In genomic region chr22:20434264-20434751, GRCh38 we compare ENCODE assay signal across 30 cellular contexts. TPM values are rescaled to one million over a fixed set of nuclear protein-coding genes. Genes with fewer than 3 reads are reported as not detected.
DNase-seq lines count a peak whose midpoint lies in the region; ATAC-seq and TF ChIP-seq lines count a peak whose summit lies in the region.
"Had no signal": no experiment of that assay in that cellular context is flagged by ENCODE, and none has a peak within 500 bp of the region (broad histone marks: within the 10 kb centered on the region; RNA-seq: fewer than 3 reads in every experiment).

No MANE protein-coding gene starts in this region.

- peaks cover 51% of the 10 kb centered on the region for H3K27me3 Mint-ChIP-seq in CD4-positive, alpha-beta T cell
- peaks cover 14% of the 10 kb centered on the region for H3K27me3 Mint-ChIP-seq in mesothelial cell of epicardium (ENCODE audit: low read depth)

- 93 to 94% methylated on average over 12 of the region's 12 CpGs for WGBS in sigmoid colon, 2 donors

- H3K9me3 Mint-ChIP-seq in CD4-positive, alpha-beta T cell = no peaks in the 10 kb centered on the region
- H3K9me3 Mint-ChIP-seq in mesothelial cell of epicardium = no peaks in the 10 kb centered on the region
- H3K9me3 Mint-ChIP-seq: activated CD8-positive, alpha-beta T cell treated with anti-CD3 and anti-CD28 coated beads for 36 hours; activated T-helper 17 cell treated with anti-CD3 and anti-CD28 coated beads, Interleukin-2, amount 50 U/mL, for 72 hours had no signal

- POLR2A ChIA-PET in CD4-positive, alpha-beta T cell (lab: Charles Lee) = interaction anchor here (6.7 kb wide), 1 partner anchor 29 kb away, joined by 67 read pairs; no protein-coding TSS in a partner anchor

- no peak overlapping the region for H3K4me3 ChIP-seq in Peyer's patch
- H3K4me3 ChIP-seq in sigmoid colon = no peak overlapping the region
- H3K4me3 ChIP-seq: colonic mucosa, GM12878, left lung, SJSA1, uterus had no signal

- intact Hi-C loops in CD4-positive, alpha-beta T cell (cut with DNase I, micrococcal nuclease) = no loop called here
- intact Hi-C loops in sigmoid colon (cut with DNase I) = no loop called here

- ATAC-seq in CD4-positive, alpha-beta T cell (ENCODE audit: poor library complexity) = no peak
- ATAC-seq in GM18867 (IDR thresholded peaks at IDR 0.05; ENCODE audit: unreplicated experiment) (no peak), HG02763 (IDR thresholded peaks at IDR 0.05; ENCODE audit: unreplicated experiment) (no peak), GM21423 (IDR thresholded peaks at IDR 0.05; ENCODE audit: unreplicated experiment) (no peak)
- ATAC-seq: activated CD4-positive, alpha-beta T cell treated with anti-CD3 and anti-CD28 coated beads for 36 hours; activated CD8-positive, alpha-beta T cell treated with anti-CD3 and anti-CD28 coated beads for 36 hours; activated T-helper 17 cell treated with anti-CD3 and anti-CD28 coated beads, Interleukin-2, amount 50 U/mL, for 72 hours; GM12878; left lung; stimulated activated naive CD8-positive, alpha-beta T cell treated with anti-CD3 and anti-CD28 coated beads, Interleukin-15, Interleukin-2, amounts not matched to agents 100 U/mL and 50 U/mL, for 24 hours had no signal

- no peak for DNase-seq in CD4-positive, alpha-beta T cell
- DNase-seq in Peyer's patch = peak in 2 of 3 donors; percentile 20 to 29
- no peak for DNase-seq in mesothelial cell of epicardium (ENCODE audit: low spot score in 2 of 2, unreplicated experiment in 2 of 2)
- DNase-seq in sigmoid colon = peak; percentile 61
- DNase-seq: activated CD4-positive, alpha-beta T cell treated with anti-CD3 and anti-CD28 coated beads for 36 hours; activated CD8-positive, alpha-beta T cell treated with anti-CD3 and anti-CD28 coated beads for 36 hours; activated naive CD4-positive, alpha-beta T cell treated with anti-CD3 and anti-CD28 coated beads, Interleukin-2, amount 50 U/mL, for 16 hours; anterior cingulate cortex; colonic mucosa; DMS153; effector CD8-positive, alpha-beta T cell; hypothalamus; IMR-90; NCI-H1436 treated with DMSO at 0.1 percent for 48 hours; NCI-H748 treated with DMSO at 0.1 percent for 48 hours; occipital lobe; small intestine; stimulated activated CD4-positive, alpha-beta T cell treated with anti-CD3 and anti-CD28 coated beads, Interleukin-1b, Interleukin-23, amount 100 ng/mL, for 48 hours; stimulated activated naive CD8-positive, alpha-beta T cell treated with anti-CD3 and anti-CD28 coated beads, Interleukin-15, Interleukin-2, amounts not matched to agents 100 U/mL and 50 U/mL, for 24 hours; T1000 had no signal

- peaks cover 0 to 50% (median 34%) of the 10 kb centered on the region in 4 donors for H3K4me1 ChIP-seq in Peyer's patch
- peaks cover 0 to 68% (median 57%) of the 10 kb centered on the region in 4 donors for H3K4me1 ChIP-seq in sigmoid colon

- TF ChIP-seq POLR2A in Peyer's patch (IDR thresholded peaks at IDR 0.05) (no peak), sigmoid colon (IDR thresholded peaks at IDR 0.05) (no peak)

- CTCF ChIA-PET in CD4-positive, alpha-beta T cell (lab: Charles Lee) = no interaction called here

- peaks cover 24% of the 10 kb centered on the region for H3K4me1 Mint-ChIP-seq in CD4-positive, alpha-beta T cell (ENCODE audit: low read depth)
- peaks cover 33% of the 10 kb centered on the region for H3K4me1 Mint-ChIP-seq in mesothelial cell of epicardium

- H3K27ac Mint-ChIP-seq in CD4-positive, alpha-beta T cell = no peak overlapping the region
- peak overlapping the region; percentile 77 for H3K27ac Mint-ChIP-seq in mesothelial cell of epicardium
- H3K27ac Mint-ChIP-seq: activated CD4-positive, alpha-beta T cell treated with anti-CD3 and anti-CD28 coated beads for 36 hours; activated CD8-positive, alpha-beta T cell treated with anti-CD3 and anti-CD28 coated beads for 36 hours; activated T-helper 17 cell treated with anti-CD3 and anti-CD28 coated beads, Interleukin-2, amount 50 U/mL, for 72 hours had no signal

- no peak for TF ChIP-seq CTCF in CD4-positive, alpha-beta T cell (IDR thresholded peaks at IDR 0.05)
- no peak for TF ChIP-seq CTCF in Peyer's patch (IDR thresholded peaks at IDR 0.05)
- TF ChIP-seq CTCF in mesothelial cell of epicardium (IDR thresholded peaks at IDR 0.05; ENCODE audit: unreplicated experiment) = no peak
- no peak for TF ChIP-seq CTCF in sigmoid colon (IDR thresholded peaks at IDR 0.05)

- H3K9me3 ChIP-seq in CD4-positive, alpha-beta T cell (ENCODE audit: control insufficient read depth, low read length) = no peaks in the 10 kb centered on the region
- H3K9me3 ChIP-seq in Peyer's patch (no peaks in the 10 kb centered on the region), sigmoid colon (no peaks in the 10 kb centered on the region)
- H3K9me3 ChIP-seq: colonic mucosa, left lung, uterus had no signal

- H3K4me3 Mint-ChIP-seq in CD4-positive, alpha-beta T cell = peak overlapping the region; percentile 76
- H3K4me3 Mint-ChIP-seq in mesothelial cell of epicardium = peak overlapping the region; percentile 7
- H3K4me3 Mint-ChIP-seq: activated CD4-positive, alpha-beta T cell treated with anti-CD3 and anti-CD28 coated beads for 36 hours; activated CD8-positive, alpha-beta T cell treated with anti-CD3 and anti-CD28 coated beads for 36 hours; activated T-helper 17 cell treated with anti-CD3 and anti-CD28 coated beads, Interleukin-2, amount 50 U/mL, for 72 hours had no signal

- peaks cover 56% of the 10 kb centered on the region for H3K27me3 ChIP-seq in CD4-positive, alpha-beta T cell (ENCODE audit: control insufficient read depth, insufficient read depth, low read length)
- H3K27me3 ChIP-seq in Peyer's patch (peaks cover 0 to 19% of the 10 kb centered on the region in 2 donors), sigmoid colon (peaks cover 0 to 31% (median 14%) of the 10 kb centered on the region in 3 donors)
- H3K27me3 ChIP-seq: SJSA1, uterus had no signal

- TF ChIP-seq EP300 in sigmoid colon (IDR thresholded peaks at IDR 0.05) = no peak

- H3K36me3 ChIP-seq in Peyer's patch = no peaks in the 10 kb centered on the region
- H3K36me3 ChIP-seq in sigmoid colon = peaks cover 0 to 8% (median 2%) of the 10 kb centered on the region in 4 donors
- H3K36me3 ChIP-seq: colonic mucosa, left lung, uterus had no signal

- H3K36me3 Mint-ChIP-seq in CD4-positive, alpha-beta T cell (ENCODE audit: low read depth) = peaks cover 5% of the 10 kb centered on the region
- peaks cover 3% of the 10 kb centered on the region for H3K36me3 Mint-ChIP-seq in mesothelial cell of epicardium

- no peak overlapping the region for H3K27ac ChIP-seq in CD4-positive, alpha-beta T cell (ENCODE audit: low read depth, low read length)
- H3K27ac ChIP-seq in Peyer's patch = no peak overlapping the region
- H3K27ac ChIP-seq in sigmoid colon = no peak overlapping the region
- H3K27ac ChIP-seq: colonic mucosa, epithelial cell of prostate, left lung, SJSA1, uterus, VCaP had no signal

RNA-seq across cellular contexts. Expression of gene SCARF2, which starts 3.3 kb away (rescaled TPM):
- total RNA-seq in CD4-positive, alpha-beta T cell = 1 to 10 TPM; 2.5 to 3.1 TPM
- total RNA-seq in Peyer's patch (1 to 10 TPM; 3.5 to 8.3 (median 5.2) TPM), mesothelial cell of epicardium (45.7 to 47.2 TPM (median 46.8 TPM) in 3 replicates), sigmoid colon (10 to 100 TPM in 3 of 4 donors, 1 to 10 TPM in 1; 6.4 to 12.8 (median 10.4) TPM)
- 1 to 10 TPM in 1 of 3 donors, under 1 TPM in 2; under 0.01 to 1.9 (median 0.46) TPM for polyA plus RNA-seq in sigmoid colon

RNA-seq across cellular contexts. Expression of gene ZNF74, which starts 40.4 kb away (rescaled TPM):
- total RNA-seq in CD4-positive, alpha-beta T cell = 1 to 10 TPM; 1.7 to 2.3 TPM
- 10 to 100 TPM in 2 of 4 donors, 1 to 10 TPM in 2; 2.1 to 12.0 (median 9.3) TPM for total RNA-seq in Peyer's patch
- 36.8 to 38.3 TPM (median 38.1 TPM) in 3 replicates for total RNA-seq in mesothelial cell of epicardium
- 10 to 100 TPM; 11.4 to 18.8 (median 15.2) TPM for total RNA-seq in sigmoid colon
- polyA plus RNA-seq in sigmoid colon = 1 to 10 TPM; 1.4 to 4.8 (median 2.4) TPM

Comparison
In these comparisons a context has a peak if more than half of its experiments do, and no peak if none do; other contexts are left out.
1. DNase-seq: peak in Peyer's patch (2 of 3) and sigmoid colon (single experiment); none in CD4-positive, alpha-beta T cell (0 of 10) and mesothelial cell of epicardium (0 of 2).